ENCODE assay signal across 19 cellular contexts in genomic region chr14:104419865-104420458, GRCh38.
DNase-seq lines count a peak whose midpoint lies in the region; TF ChIP-seq lines count a peak whose summit lies in the region.
"Had no signal": no experiment of that assay in that cellular context is flagged by ENCODE, and none has a peak within 500 bp of the region (broad histone marks: within the 10 kb centered on the region; RNA-seq: fewer than 3 reads in every experiment).

No MANE protein-coding gene starts in this region.

- no peak overlapping the region for H3K9ac ChIP-seq in neuronal stem cell (ENCODE audit: low read depth, low read length, poor library complexity)

- no peak overlapping the region for H2BK15ac ChIP-seq in neuronal stem cell (ENCODE audit: low read length)

- peaks cover 9% of the 10 kb centered on the region for H3K27me3 Mint-ChIP-seq in brain
- peaks cover 11% of the 10 kb centered on the region for H3K27me3 Mint-ChIP-seq in activated T-helper 1 cell treated with anti-CD3 and anti-CD28 coated beads, Interleukin-12 subunit alpha, Interleukin-12 subunit beta, Interleukin-2, Interleukin-4 antibody, amounts not matched to agents 30 ng/mL and 10 ng/mL and 1 ng/mL, durations not matched to agents 14 hours and 24 hours and 36 hours (ENCODE audit: insufficient read depth)
- H3K27me3 Mint-ChIP-seq in osteocyte (ENCODE audit: unreplicated experiment) = peaks cover 25% of the 10 kb centered on the region
- peaks cover 18% of the 10 kb centered on the region for H3K27me3 Mint-ChIP-seq in T-helper 2 cell treated with Interferon-gamma antibody and Interleukin-4, amounts not matched to agents 5 μg/mL and 100 μg/mL, for 36 hours (ENCODE audit: low read depth)

- H3K4me2 ChIP-seq in neuronal stem cell (ENCODE audit: insufficient read depth, low read length, poor library complexity, severe bottlenecking) = no peak overlapping the region

- H3K27ac ChIP-seq in neuronal stem cell (replicated peaks; ENCODE audit: low read length) = no peak overlapping the region
- H3K27ac ChIP-seq: RWPE1, SJSA1 had no signal

- H2BK5ac ChIP-seq in neuronal stem cell (ENCODE audit: low read length) = no peak overlapping the region

- H3K27me3 ChIP-seq in H7 (ENCODE audit: control insufficient read depth, insufficient read depth, low read length) (no peaks in the 10 kb centered on the region), neuronal stem cell (ENCODE audit: control insufficient read depth in 3 of 3, insufficient read depth in 3 of 3, low read depth in 1 of 3, low read length in 3 of 3) (peaks cover 0 to 23% (median 0%) of the 10 kb centered on the region in 3 experiments)

- no peaks in the 10 kb centered on the region for H3K79me1 ChIP-seq in neuronal stem cell (ENCODE audit: low read depth, low read length)

- H3K4me3 ChIP-seq in GM12865 (ENCODE audit: low read depth, low read length) = no peak overlapping the region; the same call in 1 of the 2 replicates
- H3K4me3 ChIP-seq in H7 (ENCODE audit: insufficient read depth, low read depth, low read length) = no peak overlapping the region
- H3K4me3 ChIP-seq in neuronal stem cell (ENCODE audit: low read length in 2 of 2) = no peak overlapping the region
- H3K4me3 ChIP-seq: SJSA1 had no signal

- H3K36me3 Mint-ChIP-seq in brain = no peaks in the 10 kb centered on the region
- H3K36me3 Mint-ChIP-seq in activated T-helper 1 cell treated with anti-CD3 and anti-CD28 coated beads, Interleukin-12 subunit alpha, Interleukin-12 subunit beta, Interleukin-2, Interleukin-4 antibody, amounts not matched to agents 30 ng/mL and 10 ng/mL and 1 ng/mL, durations not matched to agents 14 hours and 24 hours and 36 hours (ENCODE audit: low read depth) = no peaks in the 10 kb centered on the region
- no peaks in the 10 kb centered on the region for H3K36me3 Mint-ChIP-seq in osteocyte (ENCODE audit: unreplicated experiment)
- no peaks in the 10 kb centered on the region for H3K36me3 Mint-ChIP-seq in T-helper 2 cell treated with Interferon-gamma antibody and Interleukin-4, amounts not matched to agents 5 μg/mL and 100 μg/mL, for 36 hours (ENCODE audit: low read depth)
- H3K36me3 Mint-ChIP-seq: CD4-positive, alpha-beta memory T cell had no signal

- H3K4ac ChIP-seq in neuronal stem cell (ENCODE audit: low read length) = no peak overlapping the region

- H3K4me3 Mint-ChIP-seq in brain (peak overlapping the region in 3 of 5 experiments; percentile 1 to 66 (median 15)), osteocyte (ENCODE audit: unreplicated experiment) (no peak overlapping the region)
- no peak overlapping the region for H3K4me3 Mint-ChIP-seq in activated T-helper 1 cell treated with anti-CD3 and anti-CD28 coated beads, Interleukin-12 subunit alpha, Interleukin-12 subunit beta, Interleukin-2, Interleukin-4 antibody, amounts not matched to agents 30 ng/mL and 10 ng/mL and 1 ng/mL, durations not matched to agents 14 hours and 24 hours and 36 hours
- H3K4me3 Mint-ChIP-seq in T-helper 2 cell treated with Interferon-gamma antibody and Interleukin-4, amounts not matched to agents 5 μg/mL and 100 μg/mL, for 36 hours = no peak overlapping the region
- H3K4me3 Mint-ChIP-seq: B cell; CD4-positive, alpha-beta memory T cell had no signal

- no peak overlapping the region for H4K91ac ChIP-seq in neuronal stem cell (ENCODE audit: low read depth, low read length, poor library complexity)

- H3K9me3 Mint-ChIP-seq in brain (peaks cover 0 to 18% (median 5%) of the 10 kb centered on the region in 5 experiments), osteocyte (ENCODE audit: unreplicated experiment) (no peaks in the 10 kb centered on the region)
- H3K9me3 Mint-ChIP-seq in activated T-helper 1 cell treated with anti-CD3 and anti-CD28 coated beads, Interleukin-12 subunit alpha, Interleukin-12 subunit beta, Interleukin-2, Interleukin-4 antibody, amounts not matched to agents 30 ng/mL and 10 ng/mL and 1 ng/mL, durations not matched to agents 14 hours and 24 hours and 36 hours = no peaks in the 10 kb centered on the region
- no peaks in the 10 kb centered on the region for H3K9me3 Mint-ChIP-seq in T-helper 2 cell treated with Interferon-gamma antibody and Interleukin-4, amounts not matched to agents 5 μg/mL and 100 μg/mL, for 36 hours

- no peak overlapping the region for H3K18ac ChIP-seq in neuronal stem cell (ENCODE audit: low read length)

- H3K14ac ChIP-seq in neuronal stem cell (ENCODE audit: low read length) = no peak overlapping the region

- peak; percentile 37 for DNase-seq in GM12865 (ENCODE audit: low read depth)
- peak; percentile 8 for DNase-seq in H7
- no peak for DNase-seq in neuronal stem cell (ENCODE audit: low spot score)
- no peak for DNase-seq in RKO (ENCODE audit: low spot score)
- no peak for DNase-seq in activated T-helper 1 cell treated with anti-CD3 and anti-CD28 coated beads, Interleukin-12 subunit alpha, Interleukin-12 subunit beta, Interleukin-2, Interleukin-4 antibody, amounts not matched to agents 30 ng/mL and 10 ng/mL and 1 ng/mL, durations not matched to agents 14 hours and 24 hours and 36 hours (ENCODE audit: low spot score)
- DNase-seq in osteocyte (ENCODE audit: extremely low spot score, unreplicated experiment) = no peak
- no peak for DNase-seq in T-helper 2 cell treated with Interferon-gamma antibody and Interleukin-4, amounts not matched to agents 5 μg/mL and 100 μg/mL, for 36 hours (ENCODE audit: low spot score)
- DNase-seq: CD4-positive, alpha-beta memory T cell; GF-D8; Kasumi-1; NCI-H1105 treated with DMSO at 0.1 percent for 48 hours; NCI-H2029; NCI-H510A treated with DMSO at 0.1 percent for 48 hours; OCI-M1; SW 1271 had no signal

- H2BK12ac ChIP-seq in neuronal stem cell (ENCODE audit: low read length) = no peak overlapping the region

- H4K8ac ChIP-seq in neuronal stem cell (ENCODE audit: low read depth, low read length) = no peak overlapping the region

- H3K4me1 Mint-ChIP-seq in brain (peaks cover 67% of the 10 kb centered on the region), osteocyte (ENCODE audit: unreplicated experiment) (no peaks in the 10 kb centered on the region)
- H3K4me1 Mint-ChIP-seq in activated T-helper 1 cell treated with anti-CD3 and anti-CD28 coated beads, Interleukin-12 subunit alpha, Interleukin-12 subunit beta, Interleukin-2, Interleukin-4 antibody, amounts not matched to agents 30 ng/mL and 10 ng/mL and 1 ng/mL, durations not matched to agents 14 hours and 24 hours and 36 hours (ENCODE audit: low read depth) = no peaks in the 10 kb centered on the region
- H3K4me1 Mint-ChIP-seq in T-helper 2 cell treated with Interferon-gamma antibody and Interleukin-4, amounts not matched to agents 5 μg/mL and 100 μg/mL, for 36 hours (ENCODE audit: low read depth) = no peaks in the 10 kb centered on the region
- H3K4me1 Mint-ChIP-seq: B cell had no signal

- H3K23ac ChIP-seq in neuronal stem cell (ENCODE audit: low read depth, low read length, poor library complexity) = no peak overlapping the region

- intact Hi-C loops in activated T-helper 1 cell treated with anti-CD3 and anti-CD28 coated beads, Interleukin-12 subunit alpha, Interleukin-12 subunit beta, Interleukin-2, Interleukin-4 antibody, amounts not matched to agents 30 ng/mL and 10 ng/mL and 1 ng/mL, durations not matched to agents 14 hours and 24 hours and 36 hours (cut with micrococcal nuclease) = no loop called here

- peaks cover 3 to 16% of the 10 kb centered on the region in 2 donors for H3K4me1 ChIP-seq in neuronal stem cell (ENCODE audit: control insufficient read depth in 2 of 2, insufficient read depth in 1 of 2, low read depth in 1 of 2, low read length in 2 of 2)
- H3K4me1 ChIP-seq: SJSA1 had no signal

- no peak for TF ChIP-seq CTCF in GM12865 (IDR thresholded peaks at IDR 0.05; ENCODE audit: insufficient read depth, low read depth, low read length, missing control alignments)
- no peak for TF ChIP-seq CTCF in brain (conservative IDR thresholded peaks at IDR 0.05)
- no peak for TF ChIP-seq CTCF in osteocyte (IDR thresholded peaks at IDR 0.05)

- H2AFZ ChIP-seq in neuronal stem cell (ENCODE audit: low read length) = peak overlapping the region; percentile 31

- WGBS in neuronal stem cell (ENCODE audit: extremely low coverage in 2 of 2, insufficient read length in 2 of 2, insufficient replicate concordance in 1 of 2), 2 donors = no CpG with 5 or more reads among the region's 6 CpGs

- peak overlapping the region; percentile 32 to 96 (median 68) for H3K27ac Mint-ChIP-seq in brain
- H3K27ac Mint-ChIP-seq in activated T-helper 1 cell treated with anti-CD3 and anti-CD28 coated beads, Interleukin-12 subunit alpha, Interleukin-12 subunit beta, Interleukin-2, Interleukin-4 antibody, amounts not matched to agents 30 ng/mL and 10 ng/mL and 1 ng/mL, durations not matched to agents 14 hours and 24 hours and 36 hours = no peak overlapping the region
- no peak overlapping the region for H3K27ac Mint-ChIP-seq in osteocyte (ENCODE audit: unreplicated experiment)
- H3K27ac Mint-ChIP-seq in T-helper 2 cell treated with Interferon-gamma antibody and Interleukin-4, amounts not matched to agents 5 μg/mL and 100 μg/mL, for 36 hours = no peak overlapping the region
- H3K27ac Mint-ChIP-seq: B cell had no signal

- H3K9me3 ChIP-seq in neuronal stem cell (replicated peaks in 1 of 2; ENCODE audit: control insufficient read depth in 2 of 2, insufficient read depth in 1 of 2, low read depth in 1 of 2, low read length in 2 of 2) = no peaks in the 10 kb centered on the region
- H3K9me3 ChIP-seq: SJSA1 had no signal

- H2AK5ac ChIP-seq in neuronal stem cell (ENCODE audit: low read depth, low read length) = no peak overlapping the region

- H3K36me3 ChIP-seq in H7 (replicated peaks; ENCODE audit: control insufficient read depth, insufficient read depth, low read length) (no peaks in the 10 kb centered on the region), neuronal stem cell (replicated peaks in 1 of 2; ENCODE audit: control insufficient read depth in 2 of 2, insufficient read depth in 2 of 2, low read length in 2 of 2) (no peaks in the 10 kb centered on the region)
- H3K36me3 ChIP-seq: SJSA1 had no signal

- H2BK120ac ChIP-seq in neuronal stem cell (ENCODE audit: low read depth, low read length) = no peak overlapping the region

Comparison
In these comparisons a context has a peak if more than half of its experiments do, and no peak if none do; other contexts are left out.
1. DNase-seq: peak in GM12865 (single experiment) and H7 (single experiment); none in neuronal stem cell (single experiment), RKO (single experiment), activated T-helper 1 cell treated with anti-CD3 and anti-CD28 coated beads, Interleukin-12 subunit alpha, Interleukin-12 subunit beta, Interleukin-2, Interleukin-4 antibody, amounts not matched to agents 30 ng/mL and 10 ng/mL and 1 ng/mL, durations not matched to agents 14 hours and 24 hours and 36 hours (single experiment), osteocyte (single experiment) and T-helper 2 cell treated with Interferon-gamma antibody and Interleukin-4, amounts not matched to agents 5 μg/mL and 100 μg/mL, for 36 hours (single experiment).
2. H3K27ac Mint-ChIP-seq: peak in brain (5 of 5); none in activated T-helper 1 cell treated with anti-CD3 and anti-CD28 coated beads, Interleukin-12 subunit alpha, Interleukin-12 subunit beta, Interleukin-2, Interleukin-4 antibody, amounts not matched to agents 30 ng/mL and 10 ng/mL and 1 ng/mL, durations not matched to agents 14 hours and 24 hours and 36 hours (single experiment), osteocyte (single experiment) and T-helper 2 cell treated with Interferon-gamma antibody and Interleukin-4, amounts not matched to agents 5 μg/mL and 100 μg/mL, for 36 hours (single experiment).
3. H3K4me3 Mint-ChIP-seq: peak in brain (3 of 5); none in activated T-helper 1 cell treated with anti-CD3 and anti-CD28 coated beads, Interleukin-12 subunit alpha, Interleukin-12 subunit beta, Interleukin-2, Interleukin-4 antibody, amounts not matched to agents 30 ng/mL and 10 ng/mL and 1 ng/mL, durations not matched to agents 14 hours and 24 hours and 36 hours (single experiment), osteocyte (single experiment) and T-helper 2 cell treated with Interferon-gamma antibody and Interleukin-4, amounts not matched to agents 5 μg/mL and 100 μg/mL, for 36 hours (single experiment).